28 cellular contexts compared by ENCODE assay signal in the genomic region with DNA sequence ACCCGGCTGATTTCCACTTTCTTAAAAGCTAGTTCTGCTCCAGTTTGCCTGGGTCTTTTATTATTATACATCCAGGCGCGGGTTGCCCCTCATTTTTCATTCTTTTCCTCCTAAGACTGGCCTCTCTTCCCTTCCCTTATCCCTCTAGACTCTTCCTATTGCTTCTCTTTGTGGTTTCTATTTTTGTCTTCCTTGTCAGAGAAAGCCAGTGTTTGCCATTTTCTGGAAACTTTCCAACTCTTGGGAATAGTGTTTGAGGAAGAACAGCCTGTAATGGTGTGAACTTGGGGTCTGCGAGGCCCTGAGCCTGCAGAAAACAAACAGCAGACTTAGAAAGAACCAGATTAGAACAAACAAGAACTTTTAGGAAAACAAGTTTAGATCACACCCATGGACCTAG. TPM values are rescaled to one million over a fixed set of nuclear protein-coding genes. Genes with fewer than 3 reads are reported as not detected.
DNase-seq lines count a peak whose midpoint lies in the region; ATAC-seq lines count a peak whose summit lies in the region.
"Had no signal": no experiment of that assay in that cellular context is flagged by ENCODE, and none has a peak within 500 bp of the region (broad histone marks: within the 10 kb centered on the region; RNA-seq: fewer than 3 reads in every experiment).

No MANE protein-coding gene starts in this region.

- intact Hi-C loops in dendritic cell treated with granulocyte-macrophage colony-stimulating factor and Interleukin-4, amounts not matched to agents 40 ng/mL and 50 ng/mL, for 4 days (cut with micrococcal nuclease), result loop anchor here (5.0 kb wide), 2 partner anchors 46 to 216 kb away; a partner anchor contains a TSS

- no peak overlapping the region for H3K4me3 Mint-ChIP-seq in dendritic cell treated with granulocyte-macrophage colony-stimulating factor and Interleukin-4, amounts not matched to agents 40 ng/mL and 50 ng/mL, for 4 days
- H3K4me3 Mint-ChIP-seq in stimulated activated memory B cell treated with anti-CD40 and anti-IgM and Interleukin-4, amounts not matched to agents 10 μg/mL and 1 μg/mL and 100 μg/mL, for 72 hours, result no peak overlapping the region
- H3K4me3 Mint-ChIP-seq: activated CD8-positive, alpha-beta T cell treated with anti-CD3 and anti-CD28 coated beads, Interleukin-2, amount 10 ng/mL, durations not matched to agents 7 days and 5 days; activated naive CD4-positive, alpha-beta T cell treated with anti-CD3 and anti-CD28 coated beads, Interleukin-2, amount 10 ng/mL, durations not matched to agents 7 days and 5 days; endodermal cell; T-helper 2 cell treated with Interferon-gamma antibody and Interleukin-4, amounts not matched to agents 5 μg/mL and 100 μg/mL, for 36 hours; type B pancreatic cell had no signal

- H3K4me1 Mint-ChIP-seq in dendritic cell treated with granulocyte-macrophage colony-stimulating factor and Interleukin-4, amounts not matched to agents 40 ng/mL and 50 ng/mL, for 4 days (ENCODE audit: low read depth), result peaks cover 47% of the 10 kb centered on the region
- peaks cover 6% of the 10 kb centered on the region for H3K4me1 Mint-ChIP-seq in stimulated activated memory B cell treated with anti-CD40 and anti-IgM and Interleukin-4, amounts not matched to agents 10 μg/mL and 1 μg/mL and 100 μg/mL, for 72 hours

- H3K27me3 Mint-ChIP-seq in dendritic cell treated with granulocyte-macrophage colony-stimulating factor and Interleukin-4, amounts not matched to agents 40 ng/mL and 50 ng/mL, for 4 days, result no peaks in the 10 kb centered on the region
- H3K27me3 Mint-ChIP-seq in stimulated activated memory B cell treated with anti-CD40 and anti-IgM and Interleukin-4, amounts not matched to agents 10 μg/mL and 1 μg/mL and 100 μg/mL, for 72 hours, result no peaks in the 10 kb centered on the region

- no peaks in the 10 kb centered on the region for H3K9me3 Mint-ChIP-seq in dendritic cell treated with granulocyte-macrophage colony-stimulating factor and Interleukin-4, amounts not matched to agents 40 ng/mL and 50 ng/mL, for 4 days
- H3K9me3 Mint-ChIP-seq in stimulated activated memory B cell treated with anti-CD40 and anti-IgM and Interleukin-4, amounts not matched to agents 10 μg/mL and 1 μg/mL and 100 μg/mL, for 72 hours, result no peaks in the 10 kb centered on the region
- H3K9me3 Mint-ChIP-seq: activated naive CD4-positive, alpha-beta T cell treated with anti-CD3 and anti-CD28 coated beads, Interleukin-2, amount 10 ng/mL, durations not matched to agents 7 days and 5 days; endodermal cell; T-helper 2 cell treated with Interferon-gamma antibody and Interleukin-4, amounts not matched to agents 5 μg/mL and 100 μg/mL, for 36 hours; type B pancreatic cell had no signal

- H3K36me3 Mint-ChIP-seq in dendritic cell treated with granulocyte-macrophage colony-stimulating factor and Interleukin-4, amounts not matched to agents 40 ng/mL and 50 ng/mL, for 4 days (ENCODE audit: low read depth), result peaks cover under 1% of the 10 kb centered on the region
- H3K36me3 Mint-ChIP-seq in stimulated activated memory B cell treated with anti-CD40 and anti-IgM and Interleukin-4, amounts not matched to agents 10 μg/mL and 1 μg/mL and 100 μg/mL, for 72 hours, result peaks cover 48% of the 10 kb centered on the region
- H3K36me3 Mint-ChIP-seq: activated naive CD4-positive, alpha-beta T cell treated with anti-CD3 and anti-CD28 coated beads, Interleukin-2, amount 10 ng/mL, durations not matched to agents 7 days and 5 days; type B pancreatic cell had no signal

- in situ Hi-C loops in SK-MEL-5 (cut with HindIII; ENCODE audit: low pct_unique_long_range_greater_than_20kb, low sequenced_read_pairs), result no loop called here

- H3K27ac Mint-ChIP-seq in dendritic cell treated with granulocyte-macrophage colony-stimulating factor and Interleukin-4, amounts not matched to agents 40 ng/mL and 50 ng/mL, for 4 days, result peak overlapping the region; percentile 89
- peak overlapping the region; percentile 48 for H3K27ac Mint-ChIP-seq in stimulated activated memory B cell treated with anti-CD40 and anti-IgM and Interleukin-4, amounts not matched to agents 10 μg/mL and 1 μg/mL and 100 μg/mL, for 72 hours
- H3K27ac Mint-ChIP-seq: activated CD8-positive, alpha-beta T cell treated with anti-CD3 and anti-CD28 coated beads, Interleukin-2, amount 10 ng/mL, durations not matched to agents 7 days and 5 days; activated naive CD4-positive, alpha-beta T cell treated with anti-CD3 and anti-CD28 coated beads, Interleukin-2, amount 10 ng/mL, durations not matched to agents 7 days and 5 days; endodermal cell; T-helper 2 cell treated with Interferon-gamma antibody and Interleukin-4, amounts not matched to agents 5 μg/mL and 100 μg/mL, for 36 hours; type B pancreatic cell had no signal

- peak; percentile 23 for DNase-seq in SK-MEL-5 (ENCODE audit: low read depth, low spot score)
- DNase-seq in medulla oblongata (ENCODE audit: extremely low spot score), result peak; percentile 25
- DNase-seq in CD1c-positive myeloid dendritic cell (ENCODE audit: extremely low spot score), result no peak
- no peak for DNase-seq in COLO668 (lab: John Stamatoyannopoulos, UW; ENCODE audit: unreplicated experiment)
- DNase-seq: activated CD8-positive, alpha-beta T cell treated with anti-CD3 and anti-CD28 coated beads, Interleukin-2, amount 10 ng/mL, durations not matched to agents 7 days and 5 days; activated naive CD4-positive, alpha-beta T cell treated with anti-CD3 and anti-CD28 coated beads, Interleukin-2, amount 10 ng/mL, durations not matched to agents 7 days and 5 days; activated T-cell treated with anti-CD3 and anti-CD28 coated beads, Interleukin-2, amount 50 U/mL, for 1 hour; anterior cingulate cortex; Caco-2; endodermal cell; NCI-H1417; NCI-H510A; psoas muscle; SK-N-SH; stimulated activated CD4-positive, alpha-beta T cell treated with anti-CD3 and anti-CD28 coated beads, Interleukin-4, amount 100 ng/mL, for 1 hour; stomach had no signal

- no peak for ATAC-seq in stimulated activated memory B cell treated with anti-CD40 and anti-IgM and Interleukin-4, amounts not matched to agents 10 μg/mL and 1 μg/mL and 100 μg/mL, for 72 hours
- no peak for ATAC-seq in GM21526 (IDR thresholded peaks at IDR 0.05; ENCODE audit: low FRiP score, unreplicated experiment)
- ATAC-seq: activated CD8-positive, alpha-beta T cell treated with anti-CD3 and anti-CD28 coated beads, Interleukin-2, amount 10 ng/mL, durations not matched to agents 7 days and 5 days; psoas muscle had no signal

RNA-seq across cellular contexts. Expression of gene PRKACG, which starts 15.6 kb away (rescaled TPM):
- total RNA-seq in SK-MEL-5 (2014; rRNA removed; shearing (Covaris generic)), result not detected in 2 replicates
- polyA plus RNA-seq in SK-MEL-5 (2015; cell fraction: cytosol; rRNA removed), result not detected in 2 replicates
- polyA plus RNA-seq in SK-MEL-5 (2015; cell fraction: nucleus; rRNA removed), result not detected in 2 replicates
- total RNA-seq: activated CD8-positive, alpha-beta T cell treated with anti-CD3 and anti-CD28 coated beads, Interleukin-2, amount 10 ng/mL, durations not matched to agents 7 days and 5 days; Caco-2; cerebellum; Daoy; endodermal cell; glomerular endothelial cell; liver; MCF 10A; psoas muscle; smooth muscle cell; stomach had no signal
- polyA plus RNA-seq: liver, neural cell, psoas muscle, SK-N-SH, smooth muscle cell, stomach had no signal

RNA-seq across cellular contexts. Expression of gene FXN, which starts 37.2 kb away (rescaled TPM):
- 6.8 and 14.2 TPM in 2 replicates for total RNA-seq in SK-MEL-5 (2014; rRNA removed; shearing (Covaris generic))
- 35.7 and 51.7 TPM in 2 replicates for polyA plus RNA-seq in SK-MEL-5 (2015; cell fraction: cytosol; rRNA removed)
- 4.1 and 11.1 TPM in 2 replicates for polyA plus RNA-seq in SK-MEL-5 (2015; cell fraction: nucleus; rRNA removed)

Comparison
In these comparisons a context has a peak if more than half of its experiments do, and no peak if none do; other contexts are left out.
1. DNase-seq: peak in SK-MEL-5 (single experiment) and medulla oblongata (single experiment); none in CD1c-positive myeloid dendritic cell (single experiment) and COLO668 (single experiment).